In the genomic region with DNA sequence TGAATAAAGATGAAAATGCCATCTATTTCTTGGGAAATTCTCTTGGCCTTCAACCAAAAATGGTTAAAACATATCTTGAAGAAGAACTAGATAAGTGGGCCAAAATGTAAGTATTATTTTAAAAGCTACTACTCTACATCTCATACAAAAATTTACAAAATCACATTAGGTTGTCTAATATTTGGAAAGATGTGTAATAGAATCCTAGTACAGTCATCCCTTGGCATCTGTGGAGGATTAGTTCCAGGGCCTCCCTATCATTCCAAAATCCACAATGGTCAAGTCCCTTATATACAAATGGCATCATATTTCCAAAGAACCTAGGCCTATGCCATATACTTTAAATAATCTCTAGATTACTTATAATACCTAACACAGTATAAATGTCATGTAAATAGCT, we compare ENCODE assay signal across 29 cellular contexts. TPM values are rescaled to one million over a fixed set of nuclear protein-coding genes. Genes with fewer than 3 reads are reported as not detected.
"Had no signal": no experiment of that assay in that cellular context is flagged by ENCODE, and none has a peak within 500 bp of the region (broad histone marks: within the 10 kb centered on the region; RNA-seq: fewer than 3 reads in every experiment).

No MANE protein-coding gene starts in this region.

- H3K4me1 Mint-ChIP-seq: activated CD4-positive, alpha-beta T cell treated with anti-CD3 and anti-CD28 coated beads for 36 hours; activated naive CD8-positive, alpha-beta T cell treated with anti-CD3 and anti-CD28 coated beads for 36 hours; nephron had no signal

- H3K36me3 Mint-ChIP-seq: activated naive CD8-positive, alpha-beta T cell treated with anti-CD3 and anti-CD28 coated beads for 36 hours had no signal

- H3K4me3 Mint-ChIP-seq: activated B cell treated with CpG ODN at 0.5 μM for 24 hours; activated CD4-positive, alpha-beta T cell treated with anti-CD3 and anti-CD28 coated beads for 36 hours; activated naive CD8-positive, alpha-beta T cell treated with anti-CD3 and anti-CD28 coated beads for 36 hours; activated T-cell treated with anti-CD3 and anti-CD28 coated beads, Interleukin-2, amount 50 U/mL, for 24 hours; dendritic cell treated with granulocyte-macrophage colony-stimulating factor and Interleukin-4, amounts not matched to agents 40 ng/mL and 50 ng/mL, for 4 days; memory B cell; nephron had no signal

- H3K27ac Mint-ChIP-seq: activated B cell treated with CpG ODN at 0.5 μM for 24 hours; activated CD4-positive, alpha-beta T cell treated with anti-CD3 and anti-CD28 coated beads for 36 hours; activated naive CD8-positive, alpha-beta T cell treated with anti-CD3 and anti-CD28 coated beads for 36 hours; activated T-cell treated with anti-CD3 and anti-CD28 coated beads, Interleukin-2, amount 50 U/mL, for 24 hours; activated T-helper 2 cell treated with anti-CD3 and anti-CD28 coated beads, Interferon-gamma antibody, Interleukin-2, Interleukin-4, amounts not matched to agents 10 μg/mL and 5 μg/mL and 100 μg/mL, durations not matched to agents 14 hours and 24 hours and 36 hours; dendritic cell treated with granulocyte-macrophage colony-stimulating factor and Interleukin-4, amounts not matched to agents 40 ng/mL and 50 ng/mL, for 4 days; memory B cell; nephron had no signal

- H3K27me3 Mint-ChIP-seq: activated B cell treated with CpG ODN at 0.5 μM for 24 hours; activated naive CD8-positive, alpha-beta T cell treated with anti-CD3 and anti-CD28 coated beads for 36 hours; dendritic cell treated with granulocyte-macrophage colony-stimulating factor and Interleukin-4, amounts not matched to agents 40 ng/mL and 50 ng/mL, for 4 days; memory B cell had no signal

- ATAC-seq: activated CD4-positive, alpha-beta T cell treated with anti-CD3 and anti-CD28 coated beads for 36 hours; heart right ventricle; left colon; pancreas; psoas muscle; stimulated activated naive CD8-positive, alpha-beta T cell treated with anti-CD3 and anti-CD28 coated beads, Interleukin-15, Interleukin-2, amounts not matched to agents 100 U/mL and 50 U/mL, for 24 hours; upper lobe of right lung had no signal

- H3K9me3 Mint-ChIP-seq: activated naive CD8-positive, alpha-beta T cell treated with anti-CD3 and anti-CD28 coated beads for 36 hours; activated T-cell treated with anti-CD3 and anti-CD28 coated beads, Interleukin-2, amount 50 U/mL, for 24 hours; activated T-helper 2 cell treated with anti-CD3 and anti-CD28 coated beads, Interferon-gamma antibody, Interleukin-2, Interleukin-4, amounts not matched to agents 10 μg/mL and 5 μg/mL and 100 μg/mL, durations not matched to agents 14 hours and 24 hours and 36 hours; dendritic cell treated with granulocyte-macrophage colony-stimulating factor and Interleukin-4, amounts not matched to agents 40 ng/mL and 50 ng/mL, for 4 days had no signal

- DNase-seq: activated B cell treated with CpG ODN at 0.5 μM for 24 hours; activated CD4-positive, alpha-beta T cell treated with anti-CD3 and anti-CD28 coated beads for 36 hours; activated CD4-positive, alpha-beta T cell treated with anti-CD3 and anti-CD28 coated beads, Interleukin-2, amount 50 U/mL, for 4 hours; activated CD8-positive, alpha-beta memory T cell treated with anti-CD3 and anti-CD28 coated beads for 24 hours; activated CD8-positive, alpha-beta memory T cell treated with anti-CD3 and anti-CD28 coated beads, Interleukin-2, amount 50 U/mL, for 4 hours; activated naive CD4-positive, alpha-beta T cell treated with Interleukin-2 at 50 U/mL for 16 hours; activated naive CD8-positive, alpha-beta T cell treated with anti-CD3 and anti-CD28 coated beads for 36 hours; activated T-cell treated with anti-CD3 and anti-CD28 coated beads, Interleukin-2, amount 50 U/mL, for 24 hours; aorta; brain microvascular endothelial cell; caudate nucleus; effector CD4-positive, alpha-beta T cell; erythroblast; heart right ventricle; left colon; pancreas; psoas muscle; stimulated activated CD4-positive, alpha-beta T cell treated with anti-CD3 and anti-CD28 coated beads, Interleukin-12 subunit alpha, Interleukin-12 subunit beta, amount 100 ng/mL, for 4 hours; stimulated activated CD4-positive, alpha-beta T cell treated with anti-CD3 and anti-CD28 coated beads, Interleukin-4, amount 100 ng/mL, for 4 hours; stimulated activated naive CD8-positive, alpha-beta T cell treated with anti-CD3 and anti-CD28 coated beads, Interleukin-15, Interleukin-2, amounts not matched to agents 100 U/mL and 50 U/mL, for 24 hours; substantia nigra; T-helper 9 cell; thyroid gland; upper lobe of right lung had no signal

RNA-seq across cellular contexts. Expression of gene KYNU, which starts 41.2 kb away (rescaled TPM):
- total RNA-seq: activated CD4-positive, alpha-beta T cell treated with anti-CD3 and anti-CD28 coated beads for 36 hours; activated T-helper 2 cell treated with anti-CD3 and anti-CD28 coated beads, Interferon-gamma antibody, Interleukin-2, Interleukin-4, amounts not matched to agents 10 μg/mL and 5 μg/mL and 100 μg/mL, durations not matched to agents 14 hours and 24 hours and 36 hours; T-helper 1 cell treated with Interleukin-12 subunit alpha and Interleukin-12 subunit beta and Interleukin-4 antibody, amounts not matched to agents 30 ng/mL and 1 ng/mL, for 36 hours had no signal
